ENCODE assay signal across 2 cellular contexts in the genomic region with DNA sequence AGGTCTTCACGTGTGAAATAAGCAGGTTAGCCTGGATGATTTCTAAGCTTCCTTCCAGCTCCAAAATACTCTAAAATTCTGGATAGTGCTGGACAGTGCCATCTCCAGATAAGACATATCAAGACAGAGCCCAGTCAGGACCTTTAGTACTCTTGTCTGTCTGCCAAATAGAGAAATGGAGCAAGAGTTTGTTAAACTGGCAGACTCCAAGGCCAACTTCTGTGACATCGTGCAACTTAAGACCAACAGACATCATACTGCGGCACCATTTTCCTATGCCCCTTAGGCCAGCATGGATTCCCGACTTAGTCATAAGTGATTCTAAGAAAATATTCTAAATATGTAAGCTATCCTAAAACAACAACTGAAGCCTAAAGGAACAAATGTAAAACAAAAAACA.
A peak's percentile ranks its signal among the peaks of the same experiment; 100 is the strongest.
TF ChIP-seq lines count a peak whose summit lies in the region.

No MANE protein-coding gene starts in this region.

TF ChIP-seq in liver, 16 proteins besides CTCF, POLR2A, EP300 and RAD21 (continued from another document):
- TF ChIP-seq YY1 (IDR thresholded peaks at IDR 0.05): no peak
- no peak for TF ChIP-seq TAF1 (conservative IDR thresholded peaks at IDR 0.05)
- TF ChIP-seq NR2F2 (IDR thresholded peaks at IDR 0.05): peak; percentile 7
- TF ChIP-seq, protein P1, sequence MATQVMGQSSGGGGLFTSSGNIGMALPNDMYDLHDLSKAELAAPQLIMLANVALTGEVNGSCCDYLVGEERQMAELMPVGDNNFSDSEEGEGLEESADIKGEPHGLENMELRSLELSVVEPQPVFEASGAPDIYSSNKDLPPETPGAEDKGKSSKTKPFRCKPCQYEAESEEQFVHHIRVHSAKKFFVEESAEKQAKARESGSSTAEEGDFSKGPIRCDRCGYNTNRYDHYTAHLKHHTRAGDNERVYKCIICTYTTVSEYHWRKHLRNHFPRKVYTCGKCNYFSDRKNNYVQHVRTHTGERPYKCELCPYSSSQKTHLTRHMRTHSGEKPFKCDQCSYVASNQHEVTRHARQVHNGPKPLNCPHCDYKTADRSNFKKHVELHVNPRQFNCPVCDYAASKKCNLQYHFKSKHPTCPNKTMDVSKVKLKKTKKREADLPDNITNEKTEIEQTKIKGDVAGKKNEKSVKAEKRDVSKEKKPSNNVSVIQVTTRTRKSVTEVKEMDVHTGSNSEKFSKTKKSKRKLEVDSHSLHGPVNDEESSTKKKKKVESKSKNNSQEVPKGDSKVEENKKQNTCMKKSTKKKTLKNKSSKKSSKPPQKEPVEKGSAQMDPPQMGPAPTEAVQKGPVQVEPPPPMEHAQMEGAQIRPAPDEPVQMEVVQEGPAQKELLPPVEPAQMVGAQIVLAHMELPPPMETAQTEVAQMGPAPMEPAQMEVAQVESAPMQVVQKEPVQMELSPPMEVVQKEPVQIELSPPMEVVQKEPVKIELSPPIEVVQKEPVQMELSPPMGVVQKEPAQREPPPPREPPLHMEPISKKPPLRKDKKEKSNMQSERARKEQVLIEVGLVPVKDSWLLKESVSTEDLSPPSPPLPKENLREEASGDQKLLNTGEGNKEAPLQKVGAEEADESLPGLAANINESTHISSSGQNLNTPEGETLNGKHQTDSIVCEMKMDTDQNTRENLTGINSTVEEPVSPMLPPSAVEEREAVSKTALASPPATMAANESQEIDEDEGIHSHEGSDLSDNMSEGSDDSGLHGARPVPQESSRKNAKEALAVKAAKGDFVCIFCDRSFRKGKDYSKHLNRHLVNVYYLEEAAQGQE (IDR thresholded peaks at IDR 0.05): no peak

TF ChIP-seq in HepG2, 621 proteins besides CTCF, POLR2A, EP300 and RAD21:
- TF ChIP-seq, protein P2, sequence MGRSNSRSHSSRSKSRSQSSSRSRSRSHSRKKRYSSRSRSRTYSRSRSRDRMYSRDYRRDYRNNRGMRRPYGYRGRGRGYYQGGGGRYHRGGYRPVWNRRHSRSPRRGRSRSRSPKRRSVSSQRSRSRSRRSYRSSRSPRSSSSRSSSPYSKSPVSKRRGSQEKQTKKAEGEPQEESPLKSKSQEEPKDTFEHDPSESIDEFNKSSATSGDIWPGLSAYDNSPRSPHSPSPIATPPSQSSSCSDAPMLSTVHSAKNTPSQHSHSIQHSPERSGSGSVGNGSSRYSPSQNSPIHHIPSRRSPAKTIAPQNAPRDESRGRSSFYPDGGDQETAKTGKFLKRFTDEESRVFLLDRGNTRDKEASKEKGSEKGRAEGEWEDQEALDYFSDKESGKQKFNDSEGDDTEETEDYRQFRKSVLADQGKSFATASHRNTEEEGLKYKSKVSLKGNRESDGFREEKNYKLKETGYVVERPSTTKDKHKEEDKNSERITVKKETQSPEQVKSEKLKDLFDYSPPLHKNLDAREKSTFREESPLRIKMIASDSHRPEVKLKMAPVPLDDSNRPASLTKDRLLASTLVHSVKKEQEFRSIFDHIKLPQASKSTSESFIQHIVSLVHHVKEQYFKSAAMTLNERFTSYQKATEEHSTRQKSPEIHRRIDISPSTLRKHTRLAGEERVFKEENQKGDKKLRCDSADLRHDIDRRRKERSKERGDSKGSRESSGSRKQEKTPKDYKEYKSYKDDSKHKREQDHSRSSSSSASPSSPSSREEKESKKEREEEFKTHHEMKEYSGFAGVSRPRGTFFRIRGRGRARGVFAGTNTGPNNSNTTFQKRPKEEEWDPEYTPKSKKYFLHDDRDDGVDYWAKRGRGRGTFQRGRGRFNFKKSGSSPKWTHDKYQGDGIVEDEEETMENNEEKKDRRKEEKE (IDR thresholded peaks at IDR 0.05): no peak
- no peak for TF ChIP-seq ZFP36L2 (CRISPR knock-in tag; IDR thresholded peaks at IDR 0.05)
- no peak for TF ChIP-seq SIN3A (IDR thresholded peaks at IDR 0.05; ENCODE audit: borderline replicate concordance, low read depth, low read length)
- TF ChIP-seq HES4 (CRISPR knock-in tag; IDR thresholded peaks at IDR 0.05; ENCODE audit: borderline replicate concordance): no peak
- no peak for TF ChIP-seq SIX4 (CRISPR knock-in tag; IDR thresholded peaks at IDR 0.05)
